22 cellular contexts compared by ENCODE assay signal in genomic region chr4:48243429-48243828, GRCh38.
"Had no signal": no experiment of that assay in that cellular context is flagged by ENCODE, and none has a peak within 500 bp of the region (broad histone marks: within the 10 kb centered on the region; RNA-seq: fewer than 3 reads in every experiment).

No MANE protein-coding gene starts in this region.

- H3K9me3 Mint-ChIP-seq: memory B cell; natural killer cell treated with Interleukin-12 subunit alpha and Interleukin-12 subunit beta and Interleukin-15 and Interleukin-18, amount 100 ng/mL, for 72 hours; neural progenitor cell had no signal

- H3K36me3 Mint-ChIP-seq: natural killer cell treated with Interleukin-12 subunit alpha and Interleukin-12 subunit beta and Interleukin-15 and Interleukin-18, amount 100 ng/mL, for 72 hours; neural progenitor cell had no signal

- H3K4me1 ChIP-seq: lower lobe of right lung, neural progenitor cell, stomach had no signal

- H3K4me3 Mint-ChIP-seq: memory B cell; mesothelial cell of epicardium; natural killer cell treated with Interleukin-12 subunit alpha and Interleukin-12 subunit beta and Interleukin-15 and Interleukin-18, amount 100 ng/mL, for 72 hours; neural progenitor cell had no signal

- H2AFZ ChIP-seq: neural progenitor cell had no signal

- H3K27ac Mint-ChIP-seq: memory B cell; mesothelial cell of epicardium; natural killer cell treated with Interleukin-12 subunit alpha and Interleukin-12 subunit beta and Interleukin-15 and Interleukin-18, amount 100 ng/mL, for 72 hours; neural progenitor cell had no signal

- H3K4me2 ChIP-seq: neural progenitor cell had no signal

- H3K4me3 ChIP-seq: dorsolateral prefrontal cortex, gastrocnemius medialis, heart right ventricle, left lung, lower lobe of right lung, neural progenitor cell, psoas muscle, right lobe of liver, stomach, thoracic aorta, transverse colon had no signal

- H3K9ac ChIP-seq: neural progenitor cell had no signal

- H3K27me3 Mint-ChIP-seq: memory B cell; natural killer cell treated with Interleukin-12 subunit alpha and Interleukin-12 subunit beta and Interleukin-15 and Interleukin-18, amount 100 ng/mL, for 72 hours had no signal

- H3K27me3 ChIP-seq: dorsolateral prefrontal cortex, gastrocnemius medialis, heart right ventricle, left lung, neural progenitor cell, right lobe of liver, stomach, transverse colon had no signal

- H3K9me3 ChIP-seq: gastrocnemius medialis, left lung, lower lobe of right lung, right lobe of liver, stomach, thoracic aorta, transverse colon had no signal

- H3K27ac ChIP-seq: dorsolateral prefrontal cortex, gastrocnemius medialis, heart right ventricle, left lung, lower lobe of right lung, neural progenitor cell, psoas muscle, right lobe of liver, stomach, thoracic aorta, transverse colon had no signal

- DNase-seq: cortex of kidney; dorsolateral prefrontal cortex; effector CD8-positive, alpha-beta T cell; gastrocnemius medialis; heart right ventricle; islet precursor cell; left lung; lower lobe of right lung; psoas muscle; retina; right lobe of liver; stimulated activated CD4-positive, alpha-beta T cell treated with anti-CD3 and anti-CD28 coated beads, Interleukin-2, amount 100 ng/mL, for 24 hours; stimulated activated naive CD4-positive, alpha-beta T cell; stomach; substantia nigra; transverse colon had no signal

- H3K36me3 ChIP-seq: gastrocnemius medialis, heart right ventricle, left lung, lower lobe of right lung, neural progenitor cell, right lobe of liver, stomach, thoracic aorta, transverse colon had no signal

- H3K4me1 Mint-ChIP-seq: neural progenitor cell had no signal

- ATAC-seq: esophagus mucosa; gastrocnemius medialis; heart right ventricle; left lung; lower lobe of right lung; natural killer cell treated with Interleukin-12 subunit alpha and Interleukin-12 subunit beta and Interleukin-15 and Interleukin-18, amount 100 ng/mL, for 72 hours; psoas muscle had no signal
